ENCODE assay signal across 19 cellular contexts in the genomic region with DNA sequence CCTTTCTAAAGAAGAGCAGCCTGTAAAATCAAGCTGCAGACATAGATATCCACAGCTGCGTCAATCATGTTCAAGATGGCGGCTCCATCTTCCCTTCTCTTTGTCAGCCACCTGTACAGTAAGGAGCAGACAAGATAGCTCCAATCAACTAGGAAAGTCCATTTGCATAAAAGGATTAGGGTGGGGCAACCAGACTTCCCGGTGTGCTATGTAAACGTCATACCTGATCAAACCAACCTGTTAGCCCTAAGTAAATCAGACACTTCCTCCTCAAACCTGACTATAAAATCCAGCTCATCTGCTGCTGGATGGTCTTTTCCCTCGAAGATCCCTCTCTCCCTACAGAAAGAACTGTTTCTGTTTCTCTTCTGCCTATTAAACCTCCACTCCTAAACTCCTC.
DNase-seq lines count a peak whose midpoint lies in the region; ATAC-seq, FAIRE-seq and TF ChIP-seq lines count a peak whose summit lies in the region.
"Had no signal": no experiment of that assay in that cellular context is flagged by ENCODE, and none has a peak within 500 bp of the region (broad histone marks: within the 10 kb centered on the region; RNA-seq: fewer than 3 reads in every experiment).

No MANE protein-coding gene starts in this region.

- no peaks in the 10 kb centered on the region for H3K9me3 ChIP-seq in Panc1 (ENCODE audit: control insufficient read depth, insufficient read depth, low read depth, low read length)
- H3K9me3 ChIP-seq: BLaER1 treated with 17β-estradiol and CSF1 and Interleukin-3, amounts not matched to agents 10 nM and 100 nM; HAP-1 had no signal

- no peak for ATAC-seq in Panc1
- ATAC-seq: CD8-positive, alpha-beta T cell; PC-3 had no signal

- peak overlapping the region; percentile 72 for H3K27ac Mint-ChIP-seq in nephron progenitor cell
- no peak overlapping the region for H3K27ac Mint-ChIP-seq in activated naive CD4-positive, alpha-beta T cell treated with anti-CD3 and anti-CD28 coated beads for 36 hours
- H3K27ac Mint-ChIP-seq: CD8-positive, alpha-beta T cell had no signal

- H3K4me3 ChIP-seq in Panc1 (ENCODE audit: low read depth in 2 of 2, low read length in 2 of 2) (no peak overlapping the region), epithelial cell of esophagus (ENCODE audit: low read length) (no peak overlapping the region)
- H3K4me3 ChIP-seq: BLaER1 treated with 17β-estradiol and CSF1 and Interleukin-3, amounts not matched to agents 10 nM and 100 nM; HAP-1 had no signal

- TF ChIP-seq CTCF in Panc1 (IDR thresholded peaks at IDR 0.05) (peak; percentile 11; the same call in 1 of the 2 replicates), epithelial cell of esophagus (IDR thresholded peaks at IDR 0.05; ENCODE audit: insufficient read depth, low read depth, low read length, missing control alignments) (no peak), nephron progenitor cell (IDR thresholded peaks at IDR 0.05) (no peak)

- H3K36me3 ChIP-seq in Panc1 (ENCODE audit: control insufficient read depth, insufficient read depth, low read length), result no peaks in the 10 kb centered on the region

- H3K4me3 Mint-ChIP-seq in nephron progenitor cell, result no peak overlapping the region
- no peak overlapping the region for H3K4me3 Mint-ChIP-seq in activated naive CD4-positive, alpha-beta T cell treated with anti-CD3 and anti-CD28 coated beads for 36 hours
- H3K4me3 Mint-ChIP-seq: CD8-positive, alpha-beta T cell had no signal

- no peak for TF ChIP-seq POLR2A in GM12892 (IDR thresholded peaks at IDR 0.05; ENCODE audit: low read depth, low read length)

- no peak for DNase-seq in GM12892 (ENCODE audit: insufficient read length)
- DNase-seq in Panc1 (ENCODE audit: low read depth, low spot score), result no peak
- peak; percentile 32 for DNase-seq in epithelial cell of esophagus (ENCODE audit: low read depth)
- DNase-seq in nephron progenitor cell, result no peak
- DNase-seq in activated naive CD4-positive, alpha-beta T cell treated with anti-CD3 and anti-CD28 coated beads for 36 hours, result no peak
- DNase-seq in GF-D8 (lab: John Stamatoyannopoulos, UW), result no peak
- no peak for DNase-seq in activated CD4-positive, alpha-beta T cell treated with anti-CD3 and anti-CD28 coated beads for 1 hour
- DNase-seq: CD8-positive, alpha-beta T cell; DND-41; NCI-H1417 treated with DMSO at 0.1 percent for 48 hours; NCI-H187 treated with DMSO at 0.1 percent for 48 hours; NCI-H446 treated with DMSO at 0.1 percent for 48 hours; PC-3 had no signal

- in situ Hi-C loops in Panc1 (cut with HindIII; ENCODE audit: low pct_unique_long_range_greater_than_20kb, low sequenced_read_pairs), result no loop called here

- POLR2A ChIA-PET in Panc1 (lab: Charles Lee), result no interaction called here

- intact Hi-C loops in Panc1 (cut with micrococcal nuclease; ENCODE audit: unreplicated experiment), result no loop called here
- intact Hi-C loops in activated naive CD4-positive, alpha-beta T cell treated with anti-CD3 and anti-CD28 coated beads for 36 hours (cut with micrococcal nuclease), result no loop called here

- peak; percentile 21 for FAIRE-seq in GM12892 (lab: Jason Lieb, UNC)
- FAIRE-seq: D721Med had no signal

- no peaks in the 10 kb centered on the region for H3K9me3 Mint-ChIP-seq in nephron progenitor cell
- H3K9me3 Mint-ChIP-seq in activated naive CD4-positive, alpha-beta T cell treated with anti-CD3 and anti-CD28 coated beads for 36 hours, result no peaks in the 10 kb centered on the region
- H3K9me3 Mint-ChIP-seq: CD8-positive, alpha-beta T cell had no signal

- H3K27me3 ChIP-seq in Panc1 (ENCODE audit: control insufficient read depth, insufficient read depth, low read length), result no peaks in the 10 kb centered on the region
- H3K27me3 ChIP-seq: BLaER1 treated with 17β-estradiol and CSF1 and Interleukin-3, amounts not matched to agents 10 nM and 100 nM had no signal

- peaks cover 8% of the 10 kb centered on the region for H3K4me1 Mint-ChIP-seq in nephron progenitor cell
- H3K4me1 Mint-ChIP-seq in activated naive CD4-positive, alpha-beta T cell treated with anti-CD3 and anti-CD28 coated beads for 36 hours (ENCODE audit: low read depth), result no peaks in the 10 kb centered on the region

- CTCF ChIA-PET in Panc1 (lab: Charles Lee), result no interaction called here
- CTCF ChIA-PET in activated naive CD4-positive, alpha-beta T cell treated with anti-CD3 and anti-CD28 coated beads for 36 hours (lab: Charles Lee), result no interaction called here

- peaks cover 43% of the 10 kb centered on the region for H3K36me3 Mint-ChIP-seq in nephron progenitor cell (ENCODE audit: low read depth)
- H3K36me3 Mint-ChIP-seq in activated naive CD4-positive, alpha-beta T cell treated with anti-CD3 and anti-CD28 coated beads for 36 hours (ENCODE audit: low read depth), result no peaks in the 10 kb centered on the region
- H3K36me3 Mint-ChIP-seq: CD8-positive, alpha-beta T cell had no signal

- H3K27ac ChIP-seq in Panc1 (ENCODE audit: low read length), result no peak overlapping the region
- H3K27ac ChIP-seq: HL-60, KMS-11, RWPE1 had no signal

- H3K4me1 ChIP-seq in Panc1 (ENCODE audit: control insufficient read depth, insufficient read depth, low read length), result no peaks in the 10 kb centered on the region

- BruUV-seq in Panc1 (replicated peaks; lab: Mats Ljungman, UMichigan), result no TSS peak

- peaks cover 3% of the 10 kb centered on the region for H3K27me3 Mint-ChIP-seq in nephron progenitor cell (ENCODE audit: low read depth, poor library complexity)
- H3K27me3 Mint-ChIP-seq in activated naive CD4-positive, alpha-beta T cell treated with anti-CD3 and anti-CD28 coated beads for 36 hours (ENCODE audit: low read depth), result peaks cover 13% of the 10 kb centered on the region
